In the genomic region with DNA sequence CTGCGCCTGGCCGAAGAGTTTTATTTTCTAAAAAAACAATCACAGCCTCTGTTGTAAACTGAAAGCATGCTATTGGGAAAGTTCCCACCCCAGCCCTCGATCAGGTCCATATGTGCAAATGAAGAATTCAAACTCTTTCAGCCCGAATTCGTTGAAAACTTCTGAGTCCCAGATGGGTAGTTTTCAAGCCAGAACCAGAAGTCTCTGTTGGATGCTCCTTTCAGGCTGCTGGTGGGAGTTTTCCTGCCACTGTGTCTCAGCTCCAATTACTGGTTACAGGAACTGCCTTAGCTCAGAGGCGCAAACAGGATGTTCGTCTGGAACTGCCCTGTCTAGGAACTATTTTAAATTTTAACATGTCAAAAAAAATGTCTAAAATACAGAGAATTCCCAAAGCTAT, we compare ENCODE assay signal across 22 cellular contexts. TPM values are rescaled to one million over a fixed set of nuclear protein-coding genes. Genes with fewer than 3 reads are reported as not detected.
DNase-seq lines count a peak whose midpoint lies in the region; TF ChIP-seq lines count a peak whose summit lies in the region.
"Had no signal": no experiment of that assay in that cellular context is flagged by ENCODE, and none has a peak within 500 bp of the region (broad histone marks: within the 10 kb centered on the region; RNA-seq: fewer than 3 reads in every experiment).

No MANE protein-coding gene starts in this region.

- H3K9me3 ChIP-seq in GM23248 (ENCODE audit: low read depth): no peaks in the 10 kb centered on the region
- H3K9me3 ChIP-seq: SJSA1 had no signal

- H3K36me3 Mint-ChIP-seq in mesothelial cell of epicardium: no peaks in the 10 kb centered on the region
- H3K36me3 Mint-ChIP-seq: CD8-positive, alpha-beta memory T cell had no signal

- H3K27ac Mint-ChIP-seq in mesothelial cell of epicardium: no peak overlapping the region
- H3K27ac Mint-ChIP-seq: CD8-positive, alpha-beta memory T cell had no signal

- H3F3A ChIP-seq in GM23248 (ENCODE audit: insufficient read depth): no peaks in the 10 kb centered on the region

- no peak for TF ChIP-seq CTCF in C4-2B (conservative IDR thresholded peaks at IDR 0.05)
- TF ChIP-seq CTCF in fibroblast of villous mesenchyme (IDR thresholded peaks at IDR 0.05; ENCODE audit: insufficient read depth, low read depth, low read length): no peak
- TF ChIP-seq CTCF in mesothelial cell of epicardium (IDR thresholded peaks at IDR 0.05; ENCODE audit: unreplicated experiment): no peak

- peak; percentile 20 for DNase-seq in GM23248
- DNase-seq in dermis blood vessel endothelial cell: peak; percentile 6
- peak; percentile 10 for DNase-seq in fibroblast of villous mesenchyme (ENCODE audit: low read depth)
- no peak for DNase-seq in NCI-H2081 treated with DMSO at 0.1 percent for 48 hours (lab: John Stamatoyannopoulos, UW)
- DNase-seq in mesothelial cell of epicardium (ENCODE audit: low spot score in 2 of 2, unreplicated experiment in 2 of 2): no peak
- no peak for DNase-seq in retina
- DNase-seq in cortex of kidney (lab: John Stamatoyannopoulos, UW): no peak
- DNase-seq: AML-193; C1 segment of cervical spinal cord; CD8-positive, alpha-beta memory T cell; DMS53; EL; H7; Kasumi-1; NCI-H1694; NCI-H2081; NCI-H2171 treated with DMSO at 0.1 percent for 48 hours; NCI-H526; OCI-M1 had no signal

- H3K27ac ChIP-seq in C4-2B: peak overlapping the region; percentile 74
- H3K27ac ChIP-seq in GM23248: no peak overlapping the region
- H3K27ac ChIP-seq: SJSA1 had no signal

- H4K20me1 ChIP-seq in GM23248 (ENCODE audit: insufficient read depth): no peaks in the 10 kb centered on the region

- no peaks in the 10 kb centered on the region for H3K9me3 Mint-ChIP-seq in mesothelial cell of epicardium
- H3K9me3 Mint-ChIP-seq: CD8-positive, alpha-beta memory T cell had no signal

- H3K79me2 ChIP-seq in GM23248 (ENCODE audit: insufficient read depth): no peaks in the 10 kb centered on the region

- H3K4me3 ChIP-seq in GM23248 (no peak overlapping the region), fibroblast of villous mesenchyme (ENCODE audit: low read depth, low read length) (no peak overlapping the region)
- H3K4me3 ChIP-seq: GM12878, SJSA1 had no signal

- no peaks in the 10 kb centered on the region for H3K36me3 ChIP-seq in GM23248 (ENCODE audit: low read depth)
- H3K36me3 ChIP-seq: SJSA1 had no signal

- no peaks in the 10 kb centered on the region for H3K4me1 ChIP-seq in GM23248 (ENCODE audit: insufficient read depth)
- H3K4me1 ChIP-seq: SJSA1 had no signal

- no peaks in the 10 kb centered on the region for H3K9me2 ChIP-seq in GM23248 (ENCODE audit: insufficient read depth)

- H3K4me2 ChIP-seq in GM23248 (ENCODE audit: unreplicated experiment): peak overlapping the region; percentile 35

- H3K27me3 Mint-ChIP-seq in mesothelial cell of epicardium (ENCODE audit: low read depth): no peaks in the 10 kb centered on the region

- H3K4me3 Mint-ChIP-seq in mesothelial cell of epicardium: no peak overlapping the region
- H3K4me3 Mint-ChIP-seq: CD8-positive, alpha-beta memory T cell had no signal

- in situ Hi-C loops in GM23248 (cut with MboI): no loop called here

- peaks cover 3% of the 10 kb centered on the region for H3K4me1 Mint-ChIP-seq in mesothelial cell of epicardium
- H3K4me1 Mint-ChIP-seq: CD8-positive, alpha-beta memory T cell had no signal

- H3K27me3 ChIP-seq in GM23248 (replicated peaks; ENCODE audit: insufficient read depth): no peaks in the 10 kb centered on the region
- H3K27me3 ChIP-seq: SJSA1 had no signal

- H2AFZ ChIP-seq in GM23248: peak overlapping the region; percentile 77

- H3K9ac ChIP-seq in GM23248: no peak overlapping the region

- WGBS in GM23248 (ENCODE audit: low coverage in 1 of 2, low lambda C conversion rate in 2 of 2, missing lambda C conversion rate in 2 of 2), 2 experiments: 8 to 10% methylated on average over 6 to 7 of the region's 7 CpGs

RNA-seq across cellular contexts. Expression of a gene that starts 9.3 kb away (rescaled TPM):
- 32.3 and 46.8 TPM in 2 replicates for total RNA-seq in GM23248 (2014; rRNA removed; shearing (Covaris generic))
- 34.4 and 38.2 TPM in 2 replicates for polyA plus RNA-seq in GM23248 (2016; fragmentation: Nextera tagmentation; extraction: Ambion mirVana)
- total RNA-seq in dermis blood vessel endothelial cell (56.7 and 65.0 TPM in 2 replicates), fibroblast of villous mesenchyme (47.9 and 56.7 TPM in 2 replicates), mesothelial cell of epicardium (84.3 to 157 TPM (median 92.5 TPM) in 3 replicates)

Comparison
In these comparisons a context has a peak if more than half of its experiments do, and no peak if none do; other contexts are left out.
1. DNase-seq: peak in GM23248 (single experiment), dermis blood vessel endothelial cell (single experiment) and fibroblast of villous mesenchyme (single experiment); none in NCI-H2081 treated with DMSO at 0.1 percent for 48 hours (single experiment), mesothelial cell of epicardium (0 of 2), retina (single experiment) and cortex of kidney (single experiment).